18 cellular contexts compared by ENCODE assay signal in genomic region chr6:168169624-168170023, GRCh38.
"Had no signal": no experiment of that assay in that cellular context is flagged by ENCODE, and none has a peak within 500 bp of the region (broad histone marks: within the 10 kb centered on the region; RNA-seq: fewer than 3 reads in every experiment).

No MANE protein-coding gene starts in this region.

- H3K4me1 Mint-ChIP-seq: naive thymus-derived CD4-positive, alpha-beta T cell had no signal

- H3K4me1 ChIP-seq: foreskin keratinocyte, stomach had no signal

- H3K27ac ChIP-seq: colonic mucosa, foreskin keratinocyte, neutrophil, sigmoid colon, skin epidermis, stomach, thoracic aorta had no signal

- H3K27me3 ChIP-seq: colonic mucosa, sigmoid colon, stomach, transverse colon had no signal

- H3K36me3 Mint-ChIP-seq: immature natural killer cell; naive thymus-derived CD4-positive, alpha-beta T cell had no signal

- H3K4me3 ChIP-seq: colonic mucosa, sigmoid colon, skin epidermis, stomach, thoracic aorta, transverse colon had no signal

- FAIRE-seq: endothelial cell of umbilical vein, urothelium cell line had no signal

- H3K9me3 ChIP-seq: colonic mucosa, neutrophil, sigmoid colon, stomach, thoracic aorta, transverse colon had no signal

- H3K4me3 Mint-ChIP-seq: immature natural killer cell; naive thymus-derived CD4-positive, alpha-beta T cell had no signal

- ATAC-seq: foreskin keratinocyte; naive thymus-derived CD4-positive, alpha-beta T cell had no signal

- H3K27ac Mint-ChIP-seq: naive thymus-derived CD4-positive, alpha-beta T cell had no signal

- DNase-seq: dermis blood vessel endothelial cell; erythroblast; foreskin keratinocyte; immature natural killer cell; naive thymus-derived CD4-positive, alpha-beta T cell; posterior cingulate gyrus; sigmoid colon; stimulated activated CD4-positive, alpha-beta T cell treated with anti-CD3 and anti-CD28 coated beads, Interleukin-12 subunit alpha, Interleukin-12 subunit beta, amount 100 ng/mL, for 4 hours; stimulated activated naive CD4-positive, alpha-beta T cell; stomach; substantia nigra; transverse colon had no signal

- H3K36me3 ChIP-seq: colonic mucosa, neutrophil, sigmoid colon, stomach, thoracic aorta, transverse colon had no signal
